ENCODE assay signal across 8 cellular contexts in the genomic region with DNA sequence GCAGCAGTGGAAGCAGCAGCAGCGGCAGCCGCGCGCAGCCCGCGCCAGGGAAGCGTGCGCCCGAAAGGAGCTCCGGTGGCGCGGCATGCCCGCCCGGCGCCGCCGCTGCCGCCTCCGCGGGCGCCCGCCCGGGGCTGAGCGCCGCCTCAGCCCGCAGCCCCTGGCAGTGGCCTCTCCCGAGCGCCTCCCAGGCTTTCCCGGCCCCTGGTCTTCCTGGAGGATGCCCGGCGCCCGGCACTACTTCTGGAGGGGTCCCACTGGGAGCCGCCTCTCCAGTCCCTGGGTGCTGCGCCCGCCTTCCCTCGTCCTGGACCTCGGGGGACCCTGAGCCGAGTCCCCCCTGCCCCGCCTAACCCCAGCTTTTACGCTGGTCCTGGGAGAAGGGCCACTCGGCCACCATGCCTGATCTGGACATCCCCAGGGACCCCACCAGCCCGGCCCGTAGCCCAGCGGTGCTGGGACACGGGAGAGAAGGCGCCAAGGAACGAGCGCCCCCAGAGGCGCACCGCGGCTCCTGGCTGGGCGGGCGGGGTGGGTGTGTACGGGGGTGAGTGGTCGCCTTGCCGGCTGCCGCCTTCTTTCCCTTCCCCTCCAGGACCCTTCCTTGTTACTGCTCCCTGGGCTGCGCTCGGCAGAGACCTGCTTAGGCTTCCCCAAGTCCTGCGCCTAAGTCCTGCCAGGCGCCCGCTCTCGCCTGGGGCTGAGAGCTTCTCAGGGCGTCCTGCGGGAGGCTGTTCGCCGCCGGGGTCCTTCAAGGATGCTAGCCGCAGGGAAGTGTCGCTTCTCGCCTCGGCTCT. TPM values are rescaled to one million over a fixed set of nuclear protein-coding genes. Genes with fewer than 3 reads are reported as not detected.
A peak's percentile ranks its signal among the peaks of the same experiment; 100 is the strongest.
DNase-seq lines count a peak whose midpoint lies in the region; ATAC-seq and TF ChIP-seq lines count a peak whose summit lies in the region.

No MANE protein-coding gene starts in this region.

- TF ChIP-seq CTCF in type B pancreatic cell (conservative IDR thresholded peaks at IDR 0.05) (peak; percentile 71), Calu3 (IDR thresholded peaks at IDR 0.05; ENCODE audit: unreplicated experiment) (no peak)

- intact Hi-C loops in naive thymus-derived CD4-positive, alpha-beta T cell (cut with micrococcal nuclease) = no loop called here
- intact Hi-C loops in Calu3 (cut with micrococcal nuclease; ENCODE audit: unreplicated experiment) = no loop called here

- peak overlapping the region; percentile 67 for H3K4me3 ChIP-seq in iPS-18a (ENCODE audit: low read length)
- H3K4me3 ChIP-seq in naive thymus-derived CD4-positive, alpha-beta T cell (ENCODE audit: low read length) = no peak overlapping the region

- ATAC-seq in naive thymus-derived CD4-positive, alpha-beta T cell = no peak

- H3K27ac Mint-ChIP-seq in activated naive CD8-positive, alpha-beta T cell = no peak overlapping the region
- H3K27ac Mint-ChIP-seq in type B pancreatic cell (no peak overlapping the region), Calu3 (ENCODE audit: unreplicated experiment) (no peak overlapping the region)
- no peak overlapping the region for H3K27ac Mint-ChIP-seq in naive thymus-derived CD4-positive, alpha-beta T cell

- H3K27me3 ChIP-seq in iPS-18a (ENCODE audit: control insufficient read depth, insufficient read depth, low read length) = peaks cover 76% of the 10 kb centered on the region
- peaks cover 0 to 6% of the 10 kb centered on the region in 2 donors for H3K27me3 ChIP-seq in naive thymus-derived CD4-positive, alpha-beta T cell (ENCODE audit: control insufficient read depth in 2 of 2, insufficient read depth in 2 of 2, low read length in 2 of 2)

- H3K9me3 ChIP-seq in iPS-18a (ENCODE audit: control insufficient read depth, low read depth, low read length) = no peaks in the 10 kb centered on the region
- no peaks in the 10 kb centered on the region for H3K9me3 ChIP-seq in naive thymus-derived CD4-positive, alpha-beta T cell (ENCODE audit: control insufficient read depth in 2 of 3, low read length in 3 of 3)

- peaks cover 12% of the 10 kb centered on the region for H3K4me1 Mint-ChIP-seq in activated naive CD8-positive, alpha-beta T cell (ENCODE audit: low read depth)
- H3K4me1 Mint-ChIP-seq in type B pancreatic cell (ENCODE audit: unreplicated experiment) (no peaks in the 10 kb centered on the region), Calu3 (ENCODE audit: low read depth, unreplicated experiment) (no peaks in the 10 kb centered on the region)
- peaks cover 3 to 15% (median 10%) of the 10 kb centered on the region in 7 donors for H3K4me1 Mint-ChIP-seq in naive thymus-derived CD4-positive, alpha-beta T cell

- H3K36me3 Mint-ChIP-seq in activated naive CD8-positive, alpha-beta T cell = no peaks in the 10 kb centered on the region
- no peaks in the 10 kb centered on the region for H3K36me3 Mint-ChIP-seq in type B pancreatic cell
- peaks cover 0 to 6% (median 0%) of the 10 kb centered on the region in 5 donors for H3K36me3 Mint-ChIP-seq in naive thymus-derived CD4-positive, alpha-beta T cell
- H3K36me3 Mint-ChIP-seq in Calu3 (ENCODE audit: insufficient read depth, unreplicated experiment) = no peaks in the 10 kb centered on the region

- peak; percentile 55 for DNase-seq in activated CD8-positive, alpha-beta memory T cell treated with anti-CD3 and anti-CD28 coated beads for 24 hours
- no peak for DNase-seq in activated CD8-positive, alpha-beta memory T cell treated with anti-CD3 and anti-CD28 coated beads, Interleukin-2, amount 50 U/mL, for 4 hours
- no peak for DNase-seq in type B pancreatic cell (ENCODE audit: extremely low spot score, unreplicated experiment)
- no peak for DNase-seq in naive thymus-derived CD4-positive, alpha-beta T cell
- no peak for DNase-seq in Calu3
- no peak for DNase-seq in GOT3 (lab: John Stamatoyannopoulos, UW)

- peaks cover 42% of the 10 kb centered on the region for H3K27me3 Mint-ChIP-seq in activated naive CD8-positive, alpha-beta T cell
- H3K27me3 Mint-ChIP-seq in type B pancreatic cell (peaks cover 86% of the 10 kb centered on the region), Calu3 (ENCODE audit: unreplicated experiment) (peaks cover 83% of the 10 kb centered on the region)
- H3K27me3 Mint-ChIP-seq in naive thymus-derived CD4-positive, alpha-beta T cell = peaks cover 55 to 64% (median 59%) of the 10 kb centered on the region in 5 donors

- CTCF ChIA-PET in naive thymus-derived CD4-positive, alpha-beta T cell (lab: Charles Lee) = no interaction called here
- CTCF ChIA-PET in Calu3 (lab: Charles Lee) = interaction anchor here (0.8 kb wide), 1 partner anchor 17 kb away, joined by 3 read pairs; no protein-coding TSS in a partner anchor

- H3K36me3 ChIP-seq in iPS-18a (ENCODE audit: control insufficient read depth, low read depth, low read length) = no peaks in the 10 kb centered on the region
- no peaks in the 10 kb centered on the region for H3K36me3 ChIP-seq in naive thymus-derived CD4-positive, alpha-beta T cell (ENCODE audit: control insufficient read depth in 2 of 3, insufficient read depth in 3 of 3, low read length in 3 of 3)

- H3K27ac ChIP-seq in iPS-18a (ENCODE audit: low read length) = no peak overlapping the region
- no peak overlapping the region for H3K27ac ChIP-seq in naive thymus-derived CD4-positive, alpha-beta T cell (ENCODE audit: low read depth, low read length)

- peaks cover 2% of the 10 kb centered on the region for H3K4me1 ChIP-seq in iPS-18a (ENCODE audit: control insufficient read depth, low read depth, low read length)
- H3K4me1 ChIP-seq in naive thymus-derived CD4-positive, alpha-beta T cell (ENCODE audit: control insufficient read depth in 2 of 2, insufficient read depth in 2 of 2, low read length in 2 of 2) = no peaks in the 10 kb centered on the region

- H3K9me3 Mint-ChIP-seq in activated naive CD8-positive, alpha-beta T cell (ENCODE audit: low read depth) = no peaks in the 10 kb centered on the region
- no peaks in the 10 kb centered on the region for H3K9me3 Mint-ChIP-seq in type B pancreatic cell
- peaks cover 0 to 4% (median 0%) of the 10 kb centered on the region in 11 donors for H3K9me3 Mint-ChIP-seq in naive thymus-derived CD4-positive, alpha-beta T cell
- peaks cover 3% of the 10 kb centered on the region for H3K9me3 Mint-ChIP-seq in Calu3 (ENCODE audit: low read depth, unreplicated experiment)

- no peak overlapping the region for H3K9ac ChIP-seq in iPS-18a (ENCODE audit: low read length)

- BruUV-seq in Calu3 (replicated peaks; lab: Mats Ljungman, UMichigan) = no TSS peak

- peak overlapping the region; percentile 44 for H3K4me3 Mint-ChIP-seq in activated naive CD8-positive, alpha-beta T cell
- H3K4me3 Mint-ChIP-seq in type B pancreatic cell (peak overlapping the region; percentile 83), Calu3 (ENCODE audit: low read depth, unreplicated experiment) (no peak overlapping the region)
- H3K4me3 Mint-ChIP-seq in naive thymus-derived CD4-positive, alpha-beta T cell = peak overlapping the region in 1 of 10 donors; percentile 63

- POLR2A ChIA-PET in naive thymus-derived CD4-positive, alpha-beta T cell (lab: Charles Lee) = no interaction called here

RNA-seq across cellular contexts. Expression of gene ASIC2, which starts 0.7 kb away (rescaled TPM):
- total RNA-seq in type B pancreatic cell (ENCODE audit: low replicate concordance) (2.2 and 3.4 TPM in 2 replicates), Calu3 (2022) (not detected in 2 replicates)
- total RNA-seq in naive thymus-derived CD4-positive, alpha-beta T cell = not detected
- polyA plus RNA-seq in naive thymus-derived CD4-positive, alpha-beta T cell = not detected
